ENCODE assay signal across 13 cellular contexts in the genomic region with DNA sequence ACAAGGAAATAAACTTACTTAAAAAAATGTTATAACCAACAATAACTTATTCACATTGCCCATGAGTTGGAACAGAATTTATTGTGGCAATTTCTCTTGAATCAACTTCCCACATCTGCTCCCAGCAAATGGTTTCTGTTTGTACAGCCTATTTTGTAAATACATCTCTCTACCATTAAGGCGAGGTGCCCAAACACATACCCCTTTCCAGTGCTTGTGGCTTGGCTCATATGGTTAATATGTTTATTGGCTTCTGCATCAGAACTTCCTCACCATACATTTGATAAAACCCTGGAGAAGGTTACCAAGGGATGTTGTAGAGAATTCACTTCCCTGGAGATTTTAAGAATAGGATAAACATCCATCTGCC.
A peak's percentile ranks its signal among the peaks of the same experiment; 100 is the strongest.
DNase-seq lines count a peak whose midpoint lies in the region; ATAC-seq and TF ChIP-seq lines count a peak whose summit lies in the region.
"Had no signal": no experiment of that assay in that cellular context is flagged by ENCODE, and none has a peak within 500 bp of the region (broad histone marks: within the 10 kb centered on the region; RNA-seq: fewer than 3 reads in every experiment).

No MANE protein-coding gene starts in this region.

- H3K4me2 ChIP-seq in BLaER1: peak overlapping the region; percentile 88

- peaks cover 17% of the 10 kb centered on the region for H4K20me1 ChIP-seq in BLaER1

- H3K4me1 ChIP-seq in BLaER1 (peaks cover 69% of the 10 kb centered on the region), colonic mucosa (no peaks in the 10 kb centered on the region), mucosa of stomach (ENCODE audit: control insufficient read depth, insufficient read depth, low read length) (peaks cover 51% of the 10 kb centered on the region)

- peaks cover 18% of the 10 kb centered on the region; the same call in 1 of the 2 replicates for H3K36me3 ChIP-seq in BLaER1
- H3K36me3 ChIP-seq in colonic mucosa: no peaks in the 10 kb centered on the region
- no peaks in the 10 kb centered on the region for H3K36me3 ChIP-seq in mucosa of stomach (ENCODE audit: control insufficient read depth, insufficient read depth, low read length)
- H3K36me3 ChIP-seq: suprapubic skin had no signal

- ATAC-seq in left lobe of liver: no peak
- ATAC-seq: naive thymus-derived CD4-positive, alpha-beta T cell had no signal

- H3K9ac ChIP-seq in BLaER1 (peak overlapping the region; percentile 97), colonic mucosa (ENCODE audit: low read depth in 2 of 2, low read length in 2 of 2) (peak overlapping the region in 1 of 2 donors; percentile 57), mucosa of stomach (ENCODE audit: low read length) (peak overlapping the region; percentile 96)

- no peak for TF ChIP-seq CTCF in LNCaP clone FGC (IDR thresholded peaks at IDR 0.05; ENCODE audit: control insufficient read depth, extremely low read depth, insufficient read depth)
- no peak for TF ChIP-seq CTCF in colonic mucosa (IDR thresholded peaks at IDR 0.05)

- H3K9me3 ChIP-seq in BLaER1 (no peaks in the 10 kb centered on the region), colonic mucosa (no peaks in the 10 kb centered on the region), mucosa of stomach (ENCODE audit: control insufficient read depth, low read length) (no peaks in the 10 kb centered on the region)
- H3K9me3 ChIP-seq: suprapubic skin had no signal

- DNase-seq in LNCaP clone FGC (ENCODE audit: low read depth) (peak; percentile 61), colonic mucosa (peak; percentile 55), NCI-H2171 treated with DMSO at 0.1 percent for 48 hours (lab: John Stamatoyannopoulos, UW) (no peak), NCI-H446 (lab: John Stamatoyannopoulos, UW) (no peak), pons (ENCODE audit: low spot score) (no peak), left lobe of liver (ENCODE audit: low spot score) (no peak)
- DNase-seq: naive thymus-derived CD4-positive, alpha-beta T cell; NCI-H187 treated with DMSO at 0.1 percent for 48 hours; stimulated activated CD4-positive, alpha-beta T cell treated with anti-CD3 and anti-CD28 coated beads, Interleukin-4, amount 100 ng/mL, for 1 hour had no signal

- H3K27ac ChIP-seq in BLaER1 (peak overlapping the region; percentile 98), colonic mucosa (peak overlapping the region; percentile 84)
- H3K27ac ChIP-seq: SK-N-MC had no signal

- intact Hi-C loops in colonic mucosa (cut with DNase I): no loop called here

- peak overlapping the region; percentile 84 for H3K4me3 ChIP-seq in BLaER1
- peak overlapping the region; percentile 77 for H3K4me3 ChIP-seq in LNCaP clone FGC (ENCODE audit: low read depth, low read length)
- H3K4me3 ChIP-seq in colonic mucosa: peak overlapping the region; percentile 54
- H3K4me3 ChIP-seq in mucosa of stomach (ENCODE audit: low read length): peak overlapping the region; percentile 79

- no peaks in the 10 kb centered on the region for H3K27me3 ChIP-seq in BLaER1
- H3K27me3 ChIP-seq in colonic mucosa: no peaks in the 10 kb centered on the region
- no peaks in the 10 kb centered on the region for H3K27me3 ChIP-seq in mucosa of stomach (ENCODE audit: control insufficient read depth, insufficient read depth, low read length)

Comparison
In these comparisons a context has a peak if more than half of its experiments do, and no peak if none do; other contexts are left out.
1. DNase-seq: peak in LNCaP clone FGC (single experiment) and colonic mucosa (single experiment); none in NCI-H2171 treated with DMSO at 0.1 percent for 48 hours (single experiment), NCI-H446 (0 of 2), pons (single experiment) and left lobe of liver (single experiment).
2. Peak in every context shown above with its lines, with median percentiles within 50 percentile points of each other: H3K4me3 ChIP-seq.